In genomic region chrX:44480591-44480990, GRCh38 we compare ENCODE assay signal across 27 cellular contexts.
"Had no signal": no experiment of that assay in that cellular context is flagged by ENCODE, and none has a peak within 500 bp of the region (broad histone marks: within the 10 kb centered on the region; RNA-seq: fewer than 3 reads in every experiment).

No MANE protein-coding gene starts in this region.

- DNase-seq: activated CD4-positive, alpha-beta T cell treated with anti-CD3 and anti-CD28 coated beads for 48 hours; activated CD4-positive, alpha-beta T cell treated with anti-CD3 and anti-CD28 coated beads, Interleukin-2, amount 50 U/mL, for 48 hours; activated CD8-positive, alpha-beta memory T cell treated with anti-CD3 and anti-CD28 coated beads for 24 hours; activated effector memory CD4-positive, alpha-beta T cell treated with anti-CD3 and anti-CD28 coated beads, Interleukin-2, amount 50 U/mL, for 16 hours; activated naive CD4-positive, alpha-beta T cell treated with anti-CD3 and anti-CD28 coated beads for 36 hours; activated naive CD8-positive, alpha-beta T cell treated with anti-CD3 and anti-CD28 coated beads, Interleukin-2, amount 10 ng/mL, durations not matched to agents 7 days and 5 days; activated T-cell treated with anti-CD3 and anti-CD28 coated beads, Interleukin-2, amount 50 U/mL, for 1 hour; brain microvascular endothelial cell; caudate nucleus; cortex of kidney; effector memory CD8-positive, alpha-beta T cell; head of caudate nucleus; hippocampal formation; left ventricle myocardium superior; ovary; spleen; stimulated activated naive CD4-positive, alpha-beta T cell; T1000; testis; upper lobe of right lung; WERI-Rb-1 had no signal

- H3K27ac Mint-ChIP-seq: activated naive CD4-positive, alpha-beta T cell treated with anti-CD3 and anti-CD28 coated beads for 36 hours; activated naive CD8-positive, alpha-beta T cell treated with anti-CD3 and anti-CD28 coated beads, Interleukin-2, amount 10 ng/mL, durations not matched to agents 7 days and 5 days; activated T-helper 1 cell treated with anti-CD3 and anti-CD28 coated beads, Interleukin-12 subunit alpha, Interleukin-12 subunit beta, Interleukin-2, Interleukin-4 antibody, amounts not matched to agents 30 ng/mL and 10 ng/mL and 1 ng/mL, durations not matched to agents 14 hours and 24 hours and 36 hours had no signal

- H3K4me3 ChIP-seq: ascending aorta, gastroesophageal sphincter, ovary, prostate gland, right atrium auricular region, spleen, testis, upper lobe of right lung had no signal

- H3K36me3 ChIP-seq: ascending aorta, brain microvascular endothelial cell, gastroesophageal sphincter, ovary, prostate gland, right atrium auricular region, spleen, upper lobe of right lung, WERI-Rb-1 had no signal

- H3K4me1 Mint-ChIP-seq: activated naive CD8-positive, alpha-beta T cell treated with anti-CD3 and anti-CD28 coated beads, Interleukin-2, amount 10 ng/mL, durations not matched to agents 7 days and 5 days had no signal

- H3K36me3 Mint-ChIP-seq: activated naive CD8-positive, alpha-beta T cell treated with anti-CD3 and anti-CD28 coated beads, Interleukin-2, amount 10 ng/mL, durations not matched to agents 7 days and 5 days had no signal

- H3K27ac ChIP-seq: ascending aorta, brain microvascular endothelial cell, gastroesophageal sphincter, ovary, prostate gland, right atrium auricular region, spleen, testis, upper lobe of right lung, WERI-Rb-1 had no signal

- H3K4me1 ChIP-seq: ascending aorta, gastroesophageal sphincter, prostate gland, right atrium auricular region, spleen, testis, upper lobe of right lung had no signal

- H3K9me3 ChIP-seq: ascending aorta, gastroesophageal sphincter, ovary, prostate gland, spleen, testis, upper lobe of right lung had no signal

- H3K4me3 Mint-ChIP-seq: activated naive CD4-positive, alpha-beta T cell treated with anti-CD3 and anti-CD28 coated beads for 36 hours; activated naive CD8-positive, alpha-beta T cell treated with anti-CD3 and anti-CD28 coated beads, Interleukin-2, amount 10 ng/mL, durations not matched to agents 7 days and 5 days; activated T-helper 1 cell treated with anti-CD3 and anti-CD28 coated beads, Interleukin-12 subunit alpha, Interleukin-12 subunit beta, Interleukin-2, Interleukin-4 antibody, amounts not matched to agents 30 ng/mL and 10 ng/mL and 1 ng/mL, durations not matched to agents 14 hours and 24 hours and 36 hours; effector memory CD8-positive, alpha-beta T cell had no signal

- ATAC-seq: activated CD4-positive, CD25-positive, alpha-beta regulatory T cell treated with anti-CD3 and anti-CD28 coated beads, Interleukin-2, amount 50 U/mL, for 24 hours; effector memory CD8-positive, alpha-beta T cell; gastroesophageal sphincter; left ventricle myocardium superior; upper lobe of right lung had no signal

- H3K9me3 Mint-ChIP-seq: activated naive CD4-positive, alpha-beta T cell treated with anti-CD3 and anti-CD28 coated beads for 36 hours; activated naive CD8-positive, alpha-beta T cell treated with anti-CD3 and anti-CD28 coated beads, Interleukin-2, amount 10 ng/mL, durations not matched to agents 7 days and 5 days; activated T-helper 1 cell treated with anti-CD3 and anti-CD28 coated beads, Interleukin-12 subunit alpha, Interleukin-12 subunit beta, Interleukin-2, Interleukin-4 antibody, amounts not matched to agents 30 ng/mL and 10 ng/mL and 1 ng/mL, durations not matched to agents 14 hours and 24 hours and 36 hours; effector memory CD8-positive, alpha-beta T cell had no signal

- H3K27me3 ChIP-seq: ascending aorta, brain microvascular endothelial cell, gastroesophageal sphincter, ovary, right atrium auricular region, testis, upper lobe of right lung had no signal
